Comparison of ENCODE assay signal across 18 cellular contexts in genomic region chr4:169115144-169115896, GRCh38.
DNase-seq lines count a peak whose midpoint lies in the region; ATAC-seq and TF ChIP-seq lines count a peak whose summit lies in the region.
"Had no signal": no experiment of that assay in that cellular context is flagged by ENCODE, and none has a peak within 500 bp of the region (broad histone marks: within the 10 kb centered on the region; RNA-seq: fewer than 3 reads in every experiment).

No MANE protein-coding gene starts in this region.

- no TSS peak for BruUV-seq in Caco-2 (replicated peaks; lab: Mats Ljungman, UMichigan)

- no peaks in the 10 kb centered on the region for H3K27me3 Mint-ChIP-seq in Caco-2 (ENCODE audit: insufficient read depth, unreplicated experiment)
- no peaks in the 10 kb centered on the region for H3K27me3 Mint-ChIP-seq in nephron (ENCODE audit: low read depth)

- H3K27ac ChIP-seq in SJSA1 = peak overlapping the region; percentile 67
- peak overlapping the region; percentile 52 for H3K27ac ChIP-seq in fibroblast of lung (ENCODE audit: insufficient read depth, low read length)
- H3K27ac ChIP-seq: gastroesophageal sphincter, thyroid gland had no signal

- no peaks in the 10 kb centered on the region for H4K20me1 ChIP-seq in fibroblast of lung (ENCODE audit: control insufficient read depth, extremely low read depth, insufficient read depth, low read length)

- H3K9me3 ChIP-seq in Caco-2 = no peaks in the 10 kb centered on the region
- no peaks in the 10 kb centered on the region for H3K9me3 ChIP-seq in SJSA1 (replicated peaks)
- H3K9me3 ChIP-seq in fibroblast of lung (ENCODE audit: control insufficient read depth, insufficient read depth, low read depth, low read length) = no peaks in the 10 kb centered on the region
- H3K9me3 ChIP-seq: gastroesophageal sphincter, Peyer's patch, thyroid gland had no signal

- H3K27me3 ChIP-seq in Caco-2 (replicated peaks; ENCODE audit: control insufficient read depth, insufficient read depth, low read length) = no peaks in the 10 kb centered on the region
- no peaks in the 10 kb centered on the region for H3K27me3 ChIP-seq in SJSA1 (replicated peaks)
- no peaks in the 10 kb centered on the region for H3K27me3 ChIP-seq in fibroblast of lung (ENCODE audit: control insufficient read depth, insufficient read depth, low read length)
- H3K27me3 ChIP-seq: gastroesophageal sphincter, Peyer's patch, thyroid gland had no signal

- H2AFZ ChIP-seq in fibroblast of lung (ENCODE audit: low read length) = no peak overlapping the region

- H3K27ac Mint-ChIP-seq in Caco-2 (ENCODE audit: unreplicated experiment) (peak overlapping the region; percentile 37), nephron (peak overlapping the region; percentile 55 to 79 (median 63))
- H3K27ac Mint-ChIP-seq: activated T-cell treated with anti-CD3 and anti-CD28 coated beads, Interleukin-2, amount 50 U/mL, for 72 hours had no signal

- H3K79me2 ChIP-seq in fibroblast of lung (ENCODE audit: control insufficient read depth, insufficient read depth, low read length) = no peaks in the 10 kb centered on the region

- CTCF ChIA-PET in Caco-2 (lab: Charles Lee) = interaction anchor here (0.5 to 1.5 kb wide), 4 partner anchors 87 to 370 kb away, joined by 3 to 6 read pairs (median 4); partner anchors contain the start of gene CBR4

- peaks cover 50% of the 10 kb centered on the region for H3K36me3 Mint-ChIP-seq in Caco-2 (ENCODE audit: insufficient read depth, unreplicated experiment)
- H3K36me3 Mint-ChIP-seq in nephron (ENCODE audit: low read depth) = peaks cover 66% of the 10 kb centered on the region

- H3K4me3 ChIP-seq in Caco-2 (ENCODE audit: low read depth, low read length) (no peak overlapping the region), SJSA1 (no peak overlapping the region), fibroblast of lung (replicated peaks in 1 of 4; ENCODE audit: control extremely low read depth in 1 of 4, insufficient read depth in 1 of 4, low read depth in 3 of 4, low read length in 4 of 4) (no peak overlapping the region)
- H3K4me3 ChIP-seq: gastroesophageal sphincter, Peyer's patch, skin epidermis, thyroid gland had no signal

- no peak overlapping the region for H3K9ac ChIP-seq in fibroblast of lung (ENCODE audit: insufficient read depth, low read length)

- intact Hi-C loops in Caco-2 (cut with micrococcal nuclease; ENCODE audit: unreplicated experiment) = loop anchor here (5.0 kb wide), 3 partner anchors 93 to 372 kb away; no protein-coding TSS in a partner anchor

- DNase-seq in Caco-2 (peak in 1 of 2 experiments; percentile 33), SJSA1 (ENCODE audit: low read depth in 1 of 2, low spot score in 2 of 2) (no peak), fibroblast of lung (ENCODE audit: low read depth in 2 of 2) (no peak), NCI-H524 treated with DMSO at 0.1 percent for 48 hours (lab: John Stamatoyannopoulos, UW) (no peak), NCI-H2107 treated with DMSO at 0.1 percent for 48 hours (lab: John Stamatoyannopoulos, UW; ENCODE audit: unreplicated experiment) (no peak), Kasumi-1 (lab: John Stamatoyannopoulos, UW) (no peak)
- DNase-seq: activated CD4-positive, alpha-beta T cell treated with anti-CD3 and anti-CD28 coated beads, Interleukin-2, amount 50 U/mL, for 48 hours; cerebellar nuclear complex; DMS153; NCI-H2081 treated with DMSO at 0.1 percent for 48 hours; occipital lobe; thyroid gland had no signal

- no peak for TF ChIP-seq CTCF in Caco-2 (IDR thresholded peaks at IDR 0.05; ENCODE audit: insufficient read depth in 1 of 2, low read depth in 1 of 2, low read length in 1 of 2, severe bottlenecking in 1 of 2, unreplicated experiment in 1 of 2)
- TF ChIP-seq CTCF in fibroblast of lung (conservative IDR thresholded peaks at IDR 0.05 in 1 of 2, IDR thresholded peaks at IDR 0.05 in 1 of 2; ENCODE audit: low read depth in 1 of 2, low read length in 2 of 2) = no peak
- TF ChIP-seq CTCF in nephron (IDR thresholded peaks at IDR 0.05; ENCODE audit: unreplicated experiment in 3 of 3) = no peak

- ATAC-seq in HG03457 (IDR thresholded peaks at IDR 0.05; ENCODE audit: unreplicated experiment) = no peak
- ATAC-seq: gastroesophageal sphincter had no signal

- H3K4me3 Mint-ChIP-seq in Caco-2 (ENCODE audit: unreplicated experiment) = no peak overlapping the region
- no peak overlapping the region for H3K4me3 Mint-ChIP-seq in nephron
- H3K4me3 Mint-ChIP-seq: activated T-cell treated with anti-CD3 and anti-CD28 coated beads, Interleukin-2, amount 50 U/mL, for 72 hours had no signal

- POLR2A ChIA-PET in Caco-2 (lab: Charles Lee) = no interaction called here

- H3K4me1 Mint-ChIP-seq in Caco-2 (ENCODE audit: low read depth, unreplicated experiment) (peaks cover 8% of the 10 kb centered on the region), nephron (no peaks in the 10 kb centered on the region)

- H3K4me1 ChIP-seq in Caco-2 = peaks cover 7% of the 10 kb centered on the region; the same call in 1 of the 2 replicates
- peaks cover 44% of the 10 kb centered on the region for H3K4me1 ChIP-seq in SJSA1 (replicated peaks)
- peaks cover 18% of the 10 kb centered on the region for H3K4me1 ChIP-seq in fibroblast of lung (ENCODE audit: control insufficient read depth, extremely low read depth, insufficient read depth, low read length)
- H3K4me1 ChIP-seq: gastroesophageal sphincter, thyroid gland had no signal

- H3K4me2 ChIP-seq in fibroblast of lung (ENCODE audit: extremely low read depth, insufficient read depth, low read length) = no peak overlapping the region

- H3K36me3 ChIP-seq in Caco-2 (ENCODE audit: control insufficient read depth, insufficient read depth, low read length) (peaks cover 3% of the 10 kb centered on the region; the same call in 1 of the 2 replicates), SJSA1 (peaks cover 76% of the 10 kb centered on the region), fibroblast of lung (ENCODE audit: control insufficient read depth, insufficient read depth, low read length) (peaks cover 11% of the 10 kb centered on the region)

- no peaks in the 10 kb centered on the region for H3K9me3 Mint-ChIP-seq in Caco-2 (ENCODE audit: unreplicated experiment)
- no peaks in the 10 kb centered on the region for H3K9me3 Mint-ChIP-seq in nephron
- H3K9me3 Mint-ChIP-seq: activated T-cell treated with anti-CD3 and anti-CD28 coated beads, Interleukin-2, amount 50 U/mL, for 72 hours had no signal
